Comparison of ENCODE assay signal across 1 cellular context in genomic region chr1:197915797-197916686, GRCh38.
TF ChIP-seq lines count a peak whose summit lies in the region.

No MANE protein-coding gene starts in this region.

TF ChIP-seq in HEK293, 187 proteins besides CTCF, POLR2A, EP300 and RAD21 (continued from another document):
- 0 out of 2 replicates have a peak, but pooled peaks have one; percentile 20 for TF ChIP-seq REST (tag by site-specific recombination; IDR thresholded peaks at IDR 0.05)
- TF ChIP-seq HIC1 (tag by site-specific recombination; IDR thresholded peaks at IDR 0.05), result no peak; the same call in 1 of the 2 replicates
- TF ChIP-seq ZNF335 (tag by site-specific recombination; conservative IDR thresholded peaks at IDR 0.05), result peak; percentile 67
- TF ChIP-seq ZNF366 (tag by site-specific recombination; conservative IDR thresholded peaks at IDR 0.05), result peak; percentile 100
- no peak for TF ChIP-seq ZNF76 (tag by site-specific recombination; IDR thresholded peaks at IDR 0.05; ENCODE audit: borderline replicate concordance, low read depth)
- TF ChIP-seq ZNF211 (tag by site-specific recombination; IDR thresholded peaks at IDR 0.05; ENCODE audit: low read depth), result no peak
- TF ChIP-seq KLF16 (tag by site-specific recombination; IDR thresholded peaks at IDR 0.05), result no peak
- TF ChIP-seq, protein P1, sequence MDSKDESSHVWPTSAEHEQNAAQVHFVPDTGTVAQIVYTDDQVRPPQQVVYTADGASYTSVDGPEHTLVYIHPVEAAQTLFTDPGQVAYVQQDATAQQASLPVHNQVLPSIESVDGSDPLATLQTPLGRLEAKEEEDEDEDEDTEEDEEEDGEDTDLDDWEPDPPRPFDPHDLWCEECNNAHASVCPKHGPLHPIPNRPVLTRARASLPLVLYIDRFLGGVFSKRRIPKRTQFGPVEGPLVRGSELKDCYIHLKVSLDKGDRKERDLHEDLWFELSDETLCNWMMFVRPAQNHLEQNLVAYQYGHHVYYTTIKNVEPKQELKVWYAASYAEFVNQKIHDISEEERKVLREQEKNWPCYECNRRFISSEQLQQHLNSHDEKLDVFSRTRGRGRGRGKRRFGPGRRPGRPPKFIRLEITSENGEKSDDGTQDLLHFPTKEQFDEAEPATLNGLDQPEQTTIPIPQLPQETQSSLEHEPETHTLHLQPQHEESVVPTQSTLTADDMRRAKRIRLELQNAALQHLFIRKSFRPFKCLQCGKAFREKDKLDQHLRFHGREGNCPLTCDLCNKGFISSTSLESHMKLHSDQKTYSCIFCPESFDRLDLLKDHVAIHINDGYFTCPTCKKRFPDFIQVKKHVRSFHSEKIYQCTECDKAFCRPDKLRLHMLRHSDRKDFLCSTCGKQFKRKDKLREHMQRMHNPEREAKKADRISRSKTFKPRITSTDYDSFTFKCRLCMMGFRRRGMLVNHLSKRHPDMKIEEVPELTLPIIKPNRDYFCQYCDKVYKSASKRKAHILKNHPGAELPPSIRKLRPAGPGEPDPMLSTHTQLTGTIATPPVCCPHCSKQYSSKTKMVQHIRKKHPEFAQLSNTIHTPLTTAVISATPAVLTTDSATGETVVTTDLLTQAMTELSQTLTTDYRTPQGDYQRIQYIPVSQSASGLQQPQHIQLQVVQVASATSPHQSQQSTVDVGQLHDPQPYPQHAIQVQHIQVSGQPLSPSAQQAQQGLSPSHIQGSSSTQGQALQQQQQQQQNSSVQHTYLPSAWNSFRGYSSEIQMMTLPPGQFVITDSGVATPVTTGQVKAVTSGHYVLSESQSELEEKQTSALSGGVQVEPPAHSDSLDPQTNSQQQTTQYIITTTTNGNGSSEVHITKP (tag by site-specific recombination; IDR thresholded peaks at IDR 0.05), result peak; percentile 82
- 0 out of 2 replicates have a peak, but pooled peaks have one; percentile 52 for TF ChIP-seq ZNF2 (tag by site-specific recombination; IDR thresholded peaks at IDR 0.05)
- TF ChIP-seq MZF1 (tag by site-specific recombination; IDR thresholded peaks at IDR 0.05; ENCODE audit: borderline replicate concordance), result 0 out of 2 replicates have a peak, but pooled peaks have one; percentile 31
- no peak for TF ChIP-seq ZNF175 (tag by site-specific recombination; IDR thresholded peaks at IDR 0.05)
- TF ChIP-seq ZNF660 (tag by site-specific recombination; IDR thresholded peaks at IDR 0.05), result 0 out of 2 replicates have a peak, but pooled peaks have one; percentile 62
- TF ChIP-seq, protein P2, sequence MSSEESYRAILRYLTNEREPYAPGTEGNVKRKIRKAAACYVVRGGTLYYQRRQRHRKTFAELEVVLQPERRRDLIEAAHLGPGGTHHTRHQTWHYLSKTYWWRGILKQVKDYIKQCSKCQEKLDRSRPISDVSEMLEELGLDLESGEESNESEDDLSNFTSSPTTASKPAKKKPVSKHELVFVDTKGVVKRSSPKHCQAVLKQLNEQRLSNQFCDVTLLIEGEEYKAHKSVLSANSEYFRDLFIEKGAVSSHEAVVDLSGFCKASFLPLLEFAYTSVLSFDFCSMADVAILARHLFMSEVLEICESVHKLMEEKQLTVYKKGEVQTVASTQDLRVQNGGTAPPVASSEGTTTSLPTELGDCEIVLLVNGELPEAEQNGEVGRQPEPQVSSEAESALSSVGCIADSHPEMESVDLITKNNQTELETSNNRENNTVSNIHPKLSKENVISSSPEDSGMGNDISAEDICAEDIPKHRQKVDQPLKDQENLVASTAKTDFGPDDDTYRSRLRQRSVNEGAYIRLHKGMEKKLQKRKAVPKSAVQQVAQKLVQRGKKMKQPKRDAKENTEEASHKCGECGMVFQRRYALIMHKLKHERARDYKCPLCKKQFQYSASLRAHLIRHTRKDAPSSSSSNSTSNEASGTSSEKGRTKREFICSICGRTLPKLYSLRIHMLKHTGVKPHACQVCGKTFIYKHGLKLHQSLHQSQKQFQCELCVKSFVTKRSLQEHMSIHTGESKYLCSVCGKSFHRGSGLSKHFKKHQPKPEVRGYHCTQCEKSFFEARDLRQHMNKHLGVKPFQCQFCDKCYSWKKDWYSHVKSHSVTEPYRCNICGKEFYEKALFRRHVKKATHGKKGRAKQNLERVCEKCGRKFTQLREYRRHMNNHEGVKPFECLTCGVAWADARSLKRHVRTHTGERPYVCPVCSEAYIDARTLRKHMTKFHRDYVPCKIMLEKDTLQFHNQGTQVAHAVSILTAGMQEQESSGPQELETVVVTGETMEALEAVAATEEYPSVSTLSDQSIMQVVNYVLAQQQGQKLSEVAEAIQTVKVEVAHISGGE (tag by site-specific recombination; conservative IDR thresholded peaks at IDR 0.05; ENCODE audit: low read depth), result peak; percentile 66; the same call in 1 of the 2 replicates
- TF ChIP-seq ZBTB17 (tag by site-specific recombination; IDR thresholded peaks at IDR 0.05), result peak; percentile 37
- TF ChIP-seq GLIS2 (tag by site-specific recombination; IDR thresholded peaks at IDR 0.05), result 0 out of 2 replicates have a peak, but pooled peaks have one; percentile 14
- TF ChIP-seq ZEB2 (tag by site-specific recombination; IDR thresholded peaks at IDR 0.05), result no peak
- TF ChIP-seq IKZF3 (tag by site-specific recombination; IDR thresholded peaks at IDR 0.05), result peak; percentile 95
- no peak for TF ChIP-seq ZNF529 (tag by site-specific recombination; IDR thresholded peaks at IDR 0.05; ENCODE audit: insufficient replicate concordance)
- TF ChIP-seq SP2 (tag by site-specific recombination; IDR thresholded peaks at IDR 0.05), result peak; percentile 20; the same call in 1 of the 2 replicates
- TF ChIP-seq ZFP37 (tag by site-specific recombination; IDR thresholded peaks at IDR 0.05), result peak; percentile 53; the same call in 1 of the 2 replicates
- TF ChIP-seq PRDM1 (tag by site-specific recombination; IDR thresholded peaks at IDR 0.05), result peak; percentile 98
- TF ChIP-seq, protein P3, sequence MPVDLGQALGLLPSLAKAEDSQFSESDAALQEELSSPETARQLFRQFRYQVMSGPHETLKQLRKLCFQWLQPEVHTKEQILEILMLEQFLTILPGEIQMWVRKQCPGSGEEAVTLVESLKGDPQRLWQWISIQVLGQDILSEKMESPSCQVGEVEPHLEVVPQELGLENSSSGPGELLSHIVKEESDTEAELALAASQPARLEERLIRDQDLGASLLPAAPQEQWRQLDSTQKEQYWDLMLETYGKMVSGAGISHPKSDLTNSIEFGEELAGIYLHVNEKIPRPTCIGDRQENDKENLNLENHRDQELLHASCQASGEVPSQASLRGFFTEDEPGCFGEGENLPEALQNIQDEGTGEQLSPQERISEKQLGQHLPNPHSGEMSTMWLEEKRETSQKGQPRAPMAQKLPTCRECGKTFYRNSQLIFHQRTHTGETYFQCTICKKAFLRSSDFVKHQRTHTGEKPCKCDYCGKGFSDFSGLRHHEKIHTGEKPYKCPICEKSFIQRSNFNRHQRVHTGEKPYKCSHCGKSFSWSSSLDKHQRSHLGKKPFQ (tag by site-specific recombination; IDR thresholded peaks at IDR 0.05), result peak; percentile 91
- no peak for TF ChIP-seq ZNF19 (tag by site-specific recombination; IDR thresholded peaks at IDR 0.05; ENCODE audit: low read depth)
- peak; percentile 50 for TF ChIP-seq ZBTB26 (tag by site-specific recombination; optimal IDR thresholded peaks at IDR 0.05)
- TF ChIP-seq ZSCAN30 (tag by site-specific recombination; IDR thresholded peaks at IDR 0.05), result peak; percentile 46
- peak; percentile 20; the same call in 1 of the 2 replicates for TF ChIP-seq SP7 (tag by site-specific recombination; IDR thresholded peaks at IDR 0.05)
- TF ChIP-seq, protein P4, sequence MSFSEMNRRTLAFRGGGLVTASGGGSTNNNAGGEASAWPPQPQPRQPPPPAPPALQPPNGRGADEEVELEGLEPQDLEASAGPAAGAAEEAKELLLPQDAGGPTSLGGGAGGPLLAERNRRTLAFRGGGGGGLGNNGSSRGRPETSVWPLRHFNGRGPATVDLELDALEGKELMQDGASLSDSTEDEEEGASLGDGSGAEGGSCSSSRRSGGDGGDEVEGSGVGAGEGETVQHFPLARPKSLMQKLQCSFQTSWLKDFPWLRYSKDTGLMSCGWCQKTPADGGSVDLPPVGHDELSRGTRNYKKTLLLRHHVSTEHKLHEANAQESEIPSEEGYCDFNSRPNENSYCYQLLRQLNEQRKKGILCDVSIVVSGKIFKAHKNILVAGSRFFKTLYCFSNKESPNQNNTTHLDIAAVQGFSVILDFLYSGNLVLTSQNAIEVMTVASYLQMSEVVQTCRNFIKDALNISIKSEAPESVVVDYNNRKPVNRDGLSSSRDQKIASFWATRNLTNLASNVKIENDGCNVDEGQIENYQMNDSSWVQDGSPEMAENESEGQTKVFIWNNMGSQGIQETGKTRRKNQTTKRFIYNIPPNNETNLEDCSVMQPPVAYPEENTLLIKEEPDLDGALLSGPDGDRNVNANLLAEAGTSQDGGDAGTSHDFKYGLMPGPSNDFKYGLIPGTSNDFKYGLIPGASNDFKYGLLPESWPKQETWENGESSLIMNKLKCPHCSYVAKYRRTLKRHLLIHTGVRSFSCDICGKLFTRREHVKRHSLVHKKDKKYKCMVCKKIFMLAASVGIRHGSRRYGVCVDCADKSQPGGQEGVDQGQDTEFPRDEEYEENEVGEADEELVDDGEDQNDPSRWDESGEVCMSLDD (tag by site-specific recombination; IDR thresholded peaks at IDR 0.05), result no peak
- TF ChIP-seq MEIS1 (CRISPR knock-in tag; IDR thresholded peaks at IDR 0.05; ENCODE audit: borderline replicate concordance), result no peak
- TF ChIP-seq ZNF501 (tag by site-specific recombination; IDR thresholded peaks at IDR 0.05), result peak; percentile 72; the same call in 1 of the 2 replicates
